8 cellular contexts compared by ENCODE assay signal in the genomic region with DNA sequence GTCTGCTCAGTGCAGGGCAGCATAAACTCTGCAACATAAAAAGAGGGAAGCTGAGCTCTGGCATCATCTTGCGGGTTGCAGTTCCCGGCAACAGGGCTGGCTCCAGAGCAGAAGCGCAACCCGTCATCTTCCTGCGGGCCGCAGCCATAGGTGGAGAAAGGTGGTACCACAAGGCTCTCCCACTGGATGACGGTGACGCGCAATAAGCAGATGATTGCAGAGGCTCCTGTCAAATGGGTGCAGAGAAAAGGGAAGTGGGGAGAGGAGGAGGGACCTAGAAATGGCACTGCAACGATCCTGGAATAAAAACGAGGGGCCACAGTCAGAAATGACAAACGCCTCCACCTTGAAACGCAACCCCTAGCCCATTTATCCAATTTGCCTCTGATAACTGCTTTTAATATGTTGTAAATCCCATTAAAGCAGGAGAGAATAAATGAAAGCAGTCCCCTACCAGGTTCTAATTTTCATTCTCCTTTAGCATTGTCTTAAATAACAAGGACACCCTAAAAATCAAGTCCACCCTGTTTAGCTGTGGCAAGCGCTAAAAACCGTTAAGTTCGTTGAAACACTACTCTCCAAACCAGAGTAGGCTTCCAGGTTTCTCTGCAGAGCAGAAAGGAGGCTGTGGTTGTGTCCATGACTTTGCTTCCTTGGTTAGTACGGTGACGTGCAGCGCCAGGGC. TPM values are rescaled to one million over a fixed set of nuclear protein-coding genes. Genes with fewer than 3 reads are reported as not detected.
A peak's percentile ranks its signal among the peaks of the same experiment; 100 is the strongest.
DNase-seq lines count a peak whose midpoint lies in the region; ATAC-seq and TF ChIP-seq lines count a peak whose summit lies in the region.

No MANE protein-coding gene starts in this region.

- POLR2A ChIA-PET in activated CD8-positive, alpha-beta T cell treated with anti-CD3 and anti-CD28 coated beads, Interleukin-2, amount 10 ng/mL, durations not matched to agents 7 days and 5 days (lab: Charles Lee): interaction anchor here (0.6 to 4.1 kb wide), 3 partner anchors 9 to 45 kb away, joined by 3 to 16 read pairs (median 3); partner anchors contain the start of gene TUBA1A

- H3K27me3 ChIP-seq in parathyroid adenoma (ENCODE audit: control insufficient read depth, insufficient read depth, low read length): no peaks in the 10 kb centered on the region

- peak overlapping the region; percentile 87 for H3K27ac ChIP-seq in parathyroid adenoma

- peak overlapping the region; percentile 92 for H3K4me2 ChIP-seq in parathyroid adenoma (ENCODE audit: low read length)

- no peaks in the 10 kb centered on the region for H3K9me3 ChIP-seq in parathyroid adenoma (ENCODE audit: control insufficient read depth, low read length)

- H2AFZ ChIP-seq in parathyroid adenoma: peak overlapping the region; percentile 95

- ATAC-seq in GM18505 (IDR thresholded peaks at IDR 0.05; ENCODE audit: unreplicated experiment) (no peak), GM21515 (IDR thresholded peaks at IDR 0.05; ENCODE audit: unreplicated experiment) (no peak), HG03097 (IDR thresholded peaks at IDR 0.05; ENCODE audit: low FRiP score, unreplicated experiment) (no peak)
- no peak for ATAC-seq in activated CD8-positive, alpha-beta T cell treated with anti-CD3 and anti-CD28 coated beads, Interleukin-2, amount 10 ng/mL, durations not matched to agents 7 days and 5 days

- DNase-seq in NCI-H2081 treated with DMSO at 0.1 percent for 48 hours (lab: John Stamatoyannopoulos, UW): peak; percentile 94
- DNase-seq in activated CD8-positive, alpha-beta T cell treated with anti-CD3 and anti-CD28 coated beads, Interleukin-2, amount 10 ng/mL, durations not matched to agents 7 days and 5 days: no peak
- DNase-seq in head of caudate nucleus: peak; percentile 71 to 96 (median 86)
- DNase-seq in central memory CD4-positive, alpha-beta T cell: no peak

- peaks cover 3% of the 10 kb centered on the region for H3K4me1 ChIP-seq in parathyroid adenoma

- H3K27ac Mint-ChIP-seq in activated CD8-positive, alpha-beta T cell treated with anti-CD3 and anti-CD28 coated beads, Interleukin-2, amount 10 ng/mL, durations not matched to agents 7 days and 5 days: peak overlapping the region; percentile 88

- no peak overlapping the region for H3K9ac ChIP-seq in parathyroid adenoma

- H3K4me1 Mint-ChIP-seq in activated CD8-positive, alpha-beta T cell treated with anti-CD3 and anti-CD28 coated beads, Interleukin-2, amount 10 ng/mL, durations not matched to agents 7 days and 5 days (ENCODE audit: low read depth): peaks cover 21% of the 10 kb centered on the region

- no peaks in the 10 kb centered on the region for H3K36me3 ChIP-seq in parathyroid adenoma (ENCODE audit: control insufficient read depth, insufficient read depth, low read length)

- H3K4me3 Mint-ChIP-seq in activated CD8-positive, alpha-beta T cell treated with anti-CD3 and anti-CD28 coated beads, Interleukin-2, amount 10 ng/mL, durations not matched to agents 7 days and 5 days: peak overlapping the region; percentile 22

- H3K36me3 Mint-ChIP-seq in activated CD8-positive, alpha-beta T cell treated with anti-CD3 and anti-CD28 coated beads, Interleukin-2, amount 10 ng/mL, durations not matched to agents 7 days and 5 days (ENCODE audit: low read depth): no peaks in the 10 kb centered on the region

- TF ChIP-seq POLR2A in GM18505 (IDR thresholded peaks at IDR 0.05; ENCODE audit: borderline replicate concordance, extremely low read depth, insufficient read depth, insufficient read length): peak; percentile 13

- peaks cover 10% of the 10 kb centered on the region for H3K27me3 Mint-ChIP-seq in activated CD8-positive, alpha-beta T cell treated with anti-CD3 and anti-CD28 coated beads, Interleukin-2, amount 10 ng/mL, durations not matched to agents 7 days and 5 days (ENCODE audit: low read depth)

- H3K9me3 Mint-ChIP-seq in activated CD8-positive, alpha-beta T cell treated with anti-CD3 and anti-CD28 coated beads, Interleukin-2, amount 10 ng/mL, durations not matched to agents 7 days and 5 days (ENCODE audit: insufficient read depth): no peaks in the 10 kb centered on the region

- no peaks in the 10 kb centered on the region for H3K79me2 ChIP-seq in parathyroid adenoma

- CTCF ChIA-PET in activated CD8-positive, alpha-beta T cell treated with anti-CD3 and anti-CD28 coated beads, Interleukin-2, amount 10 ng/mL, durations not matched to agents 7 days and 5 days (lab: Charles Lee): interaction anchor here (1.0 to 4.2 kb wide), 10 partner anchors 9 to 170 kb away, joined by 3 to 34 read pairs (median 5); partner anchors contain the start of genes DHH, LMBR1L, TUBA1A and TUBA1B

- peak overlapping the region; percentile 73 for H3K4me3 ChIP-seq in parathyroid adenoma (ENCODE audit: low read depth, low read length)

- no peak for TF ChIP-seq CTCF in parathyroid adenoma (IDR thresholded peaks at IDR 0.05)

- intact Hi-C loops in head of caudate nucleus (cut with DNase I): loop anchor here (1.0 kb wide), 2 partner anchors 46 to 103 kb away; partner anchors contain the start of gene TUBA1B

RNA-seq across cellular contexts. Expression of gene TUBA1C, which starts 30.9 kb away (rescaled TPM):
- 100 to 1,000 TPM; 308 to 324 TPM for total RNA-seq in activated CD8-positive, alpha-beta T cell treated with anti-CD3 and anti-CD28 coated beads, Interleukin-2, amount 10 ng/mL, durations not matched to agents 7 days and 5 days

RNA-seq across cellular contexts. Expression of gene TUBA1A, which starts 45.1 kb away (rescaled TPM):
- total RNA-seq in activated CD8-positive, alpha-beta T cell treated with anti-CD3 and anti-CD28 coated beads, Interleukin-2, amount 10 ng/mL, durations not matched to agents 7 days and 5 days: 100 to 1,000 TPM; 117 to 120 TPM

Comparison
In these comparisons a context has a peak if more than half of its experiments do, and no peak if none do; other contexts are left out.
1. DNase-seq: peak in NCI-H2081 treated with DMSO at 0.1 percent for 48 hours (single experiment) and head of caudate nucleus (42 of 42); none in activated CD8-positive, alpha-beta T cell treated with anti-CD3 and anti-CD28 coated beads, Interleukin-2, amount 10 ng/mL, durations not matched to agents 7 days and 5 days (single experiment) and central memory CD4-positive, alpha-beta T cell (single experiment).